ENCODE assay signal across 8 cellular contexts in the genomic region with DNA sequence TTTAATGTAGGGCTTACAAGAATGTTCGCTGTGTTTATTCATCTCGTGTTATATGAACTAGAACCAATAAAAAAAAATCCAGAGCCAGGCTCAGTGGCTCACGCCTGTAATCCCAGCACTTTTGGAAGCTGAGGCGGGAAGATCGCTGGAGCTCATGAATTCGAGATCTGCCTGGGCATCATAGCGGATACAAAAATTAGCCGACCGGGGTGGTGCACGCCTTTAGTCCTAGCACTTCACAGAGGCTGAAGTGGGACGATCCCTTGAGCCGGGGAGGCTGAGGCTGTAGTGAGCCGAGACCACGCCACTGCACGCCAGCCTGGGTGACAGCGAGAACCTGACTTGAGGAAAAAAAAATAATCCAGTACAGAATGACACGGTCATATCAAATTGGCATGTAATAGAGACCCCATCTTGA. TPM values are rescaled to one million over a fixed set of nuclear protein-coding genes. Genes with fewer than 3 reads are reported as not detected.
DNase-seq lines count a peak whose midpoint lies in the region; ATAC-seq and TF ChIP-seq lines count a peak whose summit lies in the region.

No MANE protein-coding gene starts in this region.

- no peaks in the 10 kb centered on the region for H3K27me3 Mint-ChIP-seq in naive B cell

- peaks cover 5 to 7% of the 10 kb centered on the region in 2 donors for H3K36me3 Mint-ChIP-seq in naive B cell

- peak overlapping the region; percentile 89 to 100 (median 99) for H3K4me3 Mint-ChIP-seq in naive B cell

- H3K4me1 Mint-ChIP-seq in naive B cell, result peaks cover 30 to 51% (median 38%) of the 10 kb centered on the region in 3 donors

- DNase-seq in ELR (ENCODE audit: low read depth) (peak; percentile 82), ecto neural progenitor cell (ENCODE audit: low spot score) (peak; percentile 63), naive B cell (no peak), retina (no peak), NCI-H187 treated with DMSO at 0.1 percent for 48 hours (lab: John Stamatoyannopoulos, UW) (no peak), NCI-H446 treated with DMSO at 0.1 percent for 48 hours (lab: John Stamatoyannopoulos, UW) (no peak)

- H3K9me3 Mint-ChIP-seq in naive B cell, result peaks cover 0 to 13% (median 9%) of the 10 kb centered on the region in 7 donors

- ATAC-seq in HG02642 (IDR thresholded peaks at IDR 0.05; ENCODE audit: poor library complexity, unreplicated experiment) (peak; percentile 10), SK-N-SH treated with all-trans-retinoic acid at 6 μM for 48 hours (peak; percentile 42), naive B cell (ENCODE audit: low read depth in 2 of 2) (no peak)

- peak overlapping the region; percentile 93 to 100 (median 98) for H3K27ac Mint-ChIP-seq in naive B cell

TF ChIP-seq in SK-N-SH treated with all-trans-retinoic acid at 6 μM for 48 hours, 23 proteins besides CTCF, POLR2A, EP300 and RAD21:
- no peak for TF ChIP-seq ZNF70 (CRISPR knock-in tag; IDR thresholded peaks at IDR 0.05)
- TF ChIP-seq, protein P1, sequence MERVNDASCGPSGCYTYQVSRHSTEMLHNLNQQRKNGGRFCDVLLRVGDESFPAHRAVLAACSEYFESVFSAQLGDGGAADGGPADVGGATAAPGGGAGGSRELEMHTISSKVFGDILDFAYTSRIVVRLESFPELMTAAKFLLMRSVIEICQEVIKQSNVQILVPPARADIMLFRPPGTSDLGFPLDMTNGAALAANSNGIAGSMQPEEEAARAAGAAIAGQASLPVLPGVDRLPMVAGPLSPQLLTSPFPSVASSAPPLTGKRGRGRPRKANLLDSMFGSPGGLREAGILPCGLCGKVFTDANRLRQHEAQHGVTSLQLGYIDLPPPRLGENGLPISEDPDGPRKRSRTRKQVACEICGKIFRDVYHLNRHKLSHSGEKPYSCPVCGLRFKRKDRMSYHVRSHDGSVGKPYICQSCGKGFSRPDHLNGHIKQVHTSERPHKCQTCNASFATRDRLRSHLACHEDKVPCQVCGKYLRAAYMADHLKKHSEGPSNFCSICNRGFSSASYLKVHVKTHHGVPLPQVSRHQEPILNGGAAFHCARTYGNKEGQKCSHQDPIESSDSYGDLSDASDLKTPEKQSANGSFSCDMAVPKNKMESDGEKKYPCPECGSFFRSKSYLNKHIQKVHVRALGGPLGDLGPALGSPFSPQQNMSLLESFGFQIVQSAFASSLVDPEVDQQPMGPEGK (CRISPR knock-in tag; IDR thresholded peaks at IDR 0.05; ENCODE audit: borderline replicate concordance), result 0 out of 2 replicates have a peak, but pooled peaks have one; percentile 29
- TF ChIP-seq, protein P2, sequence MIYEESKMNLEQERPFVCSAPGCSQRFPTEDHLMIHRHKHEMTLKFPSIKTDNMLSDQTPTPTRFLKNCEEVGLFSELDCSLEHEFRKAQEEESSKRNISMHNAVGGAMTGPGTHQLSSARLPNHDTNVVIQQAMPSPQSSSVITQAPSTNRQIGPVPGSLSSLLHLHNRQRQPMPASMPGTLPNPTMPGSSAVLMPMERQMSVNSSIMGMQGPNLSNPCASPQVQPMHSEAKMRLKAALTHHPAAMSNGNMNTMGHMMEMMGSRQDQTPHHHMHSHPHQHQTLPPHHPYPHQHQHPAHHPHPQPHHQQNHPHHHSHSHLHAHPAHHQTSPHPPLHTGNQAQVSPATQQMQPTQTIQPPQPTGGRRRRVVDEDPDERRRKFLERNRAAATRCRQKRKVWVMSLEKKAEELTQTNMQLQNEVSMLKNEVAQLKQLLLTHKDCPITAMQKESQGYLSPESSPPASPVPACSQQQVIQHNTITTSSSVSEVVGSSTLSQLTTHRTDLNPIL (CRISPR knock-in tag; IDR thresholded peaks at IDR 0.05; ENCODE audit: low read depth), result no peak
- TF ChIP-seq, protein P3, sequence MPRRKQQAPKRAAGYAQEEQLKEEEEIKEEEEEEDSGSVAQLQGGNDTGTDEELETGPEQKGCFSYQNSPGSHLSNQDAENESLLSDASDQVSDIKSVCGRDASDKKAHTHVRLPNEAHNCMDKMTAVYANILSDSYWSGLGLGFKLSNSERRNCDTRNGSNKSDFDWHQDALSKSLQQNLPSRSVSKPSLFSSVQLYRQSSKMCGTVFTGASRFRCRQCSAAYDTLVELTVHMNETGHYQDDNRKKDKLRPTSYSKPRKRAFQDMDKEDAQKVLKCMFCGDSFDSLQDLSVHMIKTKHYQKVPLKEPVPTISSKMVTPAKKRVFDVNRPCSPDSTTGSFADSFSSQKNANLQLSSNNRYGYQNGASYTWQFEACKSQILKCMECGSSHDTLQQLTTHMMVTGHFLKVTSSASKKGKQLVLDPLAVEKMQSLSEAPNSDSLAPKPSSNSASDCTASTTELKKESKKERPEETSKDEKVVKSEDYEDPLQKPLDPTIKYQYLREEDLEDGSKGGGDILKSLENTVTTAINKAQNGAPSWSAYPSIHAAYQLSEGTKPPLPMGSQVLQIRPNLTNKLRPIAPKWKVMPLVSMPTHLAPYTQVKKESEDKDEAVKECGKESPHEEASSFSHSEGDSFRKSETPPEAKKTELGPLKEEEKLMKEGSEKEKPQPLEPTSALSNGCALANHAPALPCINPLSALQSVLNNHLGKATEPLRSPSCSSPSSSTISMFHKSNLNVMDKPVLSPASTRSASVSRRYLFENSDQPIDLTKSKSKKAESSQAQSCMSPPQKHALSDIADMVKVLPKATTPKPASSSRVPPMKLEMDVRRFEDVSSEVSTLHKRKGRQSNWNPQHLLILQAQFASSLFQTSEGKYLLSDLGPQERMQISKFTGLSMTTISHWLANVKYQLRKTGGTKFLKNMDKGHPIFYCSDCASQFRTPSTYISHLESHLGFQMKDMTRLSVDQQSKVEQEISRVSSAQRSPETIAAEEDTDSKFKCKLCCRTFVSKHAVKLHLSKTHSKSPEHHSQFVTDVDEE (CRISPR knock-in tag; IDR thresholded peaks at IDR 0.05), result no peak
- no peak for TF ChIP-seq BACH2 (CRISPR knock-in tag; IDR thresholded peaks at IDR 0.05; ENCODE audit: borderline replicate concordance)
- no peak for TF ChIP-seq TCF4 (CRISPR knock-in tag; IDR thresholded peaks at IDR 0.05; ENCODE audit: borderline replicate concordance)
TF ChIP-seq in SK-N-SH treated with all-trans-retinoic acid at 6 μM for 48 hours: peak in this region for 1.

RNA-seq across cellular contexts. Expression of a gene that starts 46.2 kb away (rescaled TPM):
- polyA plus RNA-seq in naive B cell (ENCODE audit: low read depth in 6 of 6), result not detected

Comparison
In these comparisons a context has a peak if more than half of its experiments do, and no peak if none do; other contexts are left out.
1. DNase-seq: peak in ELR (single experiment) and ecto neural progenitor cell (single experiment); none in naive B cell (single experiment), retina (single experiment), NCI-H187 treated with DMSO at 0.1 percent for 48 hours (single experiment) and NCI-H446 treated with DMSO at 0.1 percent for 48 hours (single experiment).
2. ATAC-seq: peak in HG02642 (single experiment) and SK-N-SH treated with all-trans-retinoic acid at 6 μM for 48 hours (single experiment); none in naive B cell (0 of 2).